Comparison of ENCODE assay signal across 8 cellular contexts in genomic region chr1:247007511-247008405, GRCh38. TPM values are rescaled to one million over a fixed set of nuclear protein-coding genes. Genes with fewer than 3 reads are reported as not detected.
DNase-seq lines count a peak whose midpoint lies in the region; ATAC-seq and TF ChIP-seq lines count a peak whose summit lies in the region.

Gene ZNF695, minus strand, starts transcription at chr1:247008057. Its CDS starts 149 bp downstream, at chr1:247007908.

- H3K36me3 ChIP-seq in H7 (replicated peaks; ENCODE audit: control insufficient read depth, insufficient read depth, low read length) = no peaks in the 10 kb centered on the region
- peaks cover 38% of the 10 kb centered on the region for H3K36me3 ChIP-seq in MG63
- H3K36me3 ChIP-seq in psoas muscle (ENCODE audit: insufficient read depth in 1 of 2, low read depth in 1 of 2) = no peaks in the 10 kb centered on the region

- peak; percentile 69 for DNase-seq in GM04503 (ENCODE audit: low read depth)
- peak; percentile 97 for DNase-seq in H7
- DNase-seq in MG63 = peak; percentile 98
- peak; percentile 89 for DNase-seq in astrocyte of the cerebellum (ENCODE audit: low read depth)
- DNase-seq in hepatic stellate cell (ENCODE audit: low spot score) = peak; percentile 98
- peak; percentile 61 to 76 for DNase-seq in psoas muscle

- peaks cover 2% of the 10 kb centered on the region; the same call in 1 of the 2 replicates for H3K27me3 ChIP-seq in H7 (ENCODE audit: control insufficient read depth, insufficient read depth, low read length)
- H3K27me3 ChIP-seq in MG63 = no peaks in the 10 kb centered on the region
- peaks cover 0 to 35% (median 12%) of the 10 kb centered on the region in 3 donors for H3K27me3 ChIP-seq in psoas muscle (ENCODE audit: insufficient read depth in 3 of 3, low read length in 2 of 3)

- intact Hi-C loops in psoas muscle (cut with DNase I) = no loop called here

- peaks cover 35% of the 10 kb centered on the region for H3K9me3 ChIP-seq in MG63
- H3K9me3 ChIP-seq in psoas muscle = peaks cover 12% of the 10 kb centered on the region

- in situ Hi-C loops in astrocyte of the cerebellum (cut with HindIII; ENCODE audit: low sequenced_read_pairs) = no loop called here

- TF ChIP-seq CTCF in astrocyte of the cerebellum (IDR thresholded peaks at IDR 0.05; ENCODE audit: low read depth, low read length, missing control alignments) = no peak
- TF ChIP-seq CTCF in psoas muscle (IDR thresholded peaks at IDR 0.05) = no peak

- WGBS in psoas muscle, 3 donors = 0 to 1% (median 0%) methylated on average over 45 to 58 of the region's 58 CpGs

- peak within 1 kb of the TSS; percentile 92 for H3K4me3 ChIP-seq in H7 (ENCODE audit: insufficient read depth, low read depth, low read length)
- H3K4me3 ChIP-seq in MG63 = peak within 1 kb of the TSS; percentile 73
- peak within 1 kb of the TSS; percentile 78 for H3K4me3 ChIP-seq in astrocyte of the cerebellum (ENCODE audit: low read depth, low read length)
- peak within 1 kb of the TSS; percentile 55 for H3K4me3 ChIP-seq in psoas muscle

- H3K4me1 ChIP-seq in psoas muscle = no peaks in the 10 kb centered on the region

- no peak within 1 kb of the TSS for H3K27ac ChIP-seq in psoas muscle

- ATAC-seq in SK-N-SH treated with all-trans-retinoic acid at 6 μM for 48 hours (peak; percentile 100), psoas muscle (peak; percentile 46 to 86 (median 74)), GM18520 (IDR thresholded peaks at IDR 0.05; ENCODE audit: unreplicated experiment) (no peak)

TF ChIP-seq in SK-N-SH treated with all-trans-retinoic acid at 6 μM for 48 hours, 23 proteins besides CTCF, POLR2A, EP300 and RAD21:
- TF ChIP-seq TOX (CRISPR knock-in tag; IDR thresholded peaks at IDR 0.05; ENCODE audit: borderline replicate concordance) = no peak
- TF ChIP-seq ZNF70 (CRISPR knock-in tag; IDR thresholded peaks at IDR 0.05) = no peak
- TF ChIP-seq ZNF8 (CRISPR knock-in tag; IDR thresholded peaks at IDR 0.05) = no peak
- TF ChIP-seq TCF4 (CRISPR knock-in tag; IDR thresholded peaks at IDR 0.05; ENCODE audit: borderline replicate concordance) = no peak
- TF ChIP-seq, protein P1, sequence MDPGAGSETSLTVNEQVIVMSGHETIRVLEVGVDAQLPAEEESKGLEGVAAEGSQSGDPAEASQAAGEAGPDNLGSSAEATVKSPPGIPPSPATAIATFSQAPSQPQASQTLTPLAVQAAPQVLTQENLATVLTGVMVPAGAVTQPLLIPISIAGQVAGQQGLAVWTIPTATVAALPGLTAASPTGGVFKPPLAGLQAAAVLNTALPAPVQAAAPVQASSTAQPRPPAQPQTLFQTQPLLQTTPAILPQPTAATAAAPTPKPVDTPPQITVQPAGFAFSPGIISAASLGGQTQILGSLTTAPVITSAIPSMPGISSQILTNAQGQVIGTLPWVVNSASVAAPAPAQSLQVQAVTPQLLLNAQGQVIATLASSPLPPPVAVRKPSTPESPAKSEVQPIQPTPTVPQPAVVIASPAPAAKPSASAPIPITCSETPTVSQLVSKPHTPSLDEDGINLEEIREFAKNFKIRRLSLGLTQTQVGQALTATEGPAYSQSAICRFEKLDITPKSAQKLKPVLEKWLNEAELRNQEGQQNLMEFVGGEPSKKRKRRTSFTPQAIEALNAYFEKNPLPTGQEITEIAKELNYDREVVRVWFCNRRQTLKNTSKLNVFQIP (CRISPR knock-in tag; IDR thresholded peaks at IDR 0.05; ENCODE audit: borderline replicate concordance, low read depth) = no peak
- no peak for TF ChIP-seq BACH2 (CRISPR knock-in tag; IDR thresholded peaks at IDR 0.05; ENCODE audit: borderline replicate concordance)
- TF ChIP-seq OSR1 (CRISPR knock-in tag; IDR thresholded peaks at IDR 0.05) = no peak
- no peak for TF ChIP-seq ESRRG (CRISPR knock-in tag; IDR thresholded peaks at IDR 0.05)
- TF ChIP-seq CREB5 (CRISPR knock-in tag; IDR thresholded peaks at IDR 0.05; ENCODE audit: low read depth) = no peak
- no peak for TF ChIP-seq ZFP3 (CRISPR knock-in tag; IDR thresholded peaks at IDR 0.05)

RNA-seq across cellular contexts. Expression of gene ZNF695, which starts in this region (rescaled TPM):
- total RNA-seq in H7 (2014; rRNA removed; shearing (Covaris generic)) = 15.3 and 22.7 TPM in 2 replicates
- 6.1 and 9.0 TPM in 2 replicates for total RNA-seq in MG63 (2014; rRNA removed; shearing (Covaris generic); ENCODE audit: low replicate concordance)
- not detected for total RNA-seq in psoas muscle
- polyA plus RNA-seq in psoas muscle = under 1 TPM in 1 of 3 donors, not detected in 2; 0.03 TPM

Comparison
In these comparisons a context has a peak if more than half of its experiments do, and no peak if none do; other contexts are left out.
1. Peak in DNase-seq, ATAC-seq and H3K4me3 ChIP-seq in psoas muscle; RNA of the gene not detected or under 1 TPM.